In the genomic region with DNA sequence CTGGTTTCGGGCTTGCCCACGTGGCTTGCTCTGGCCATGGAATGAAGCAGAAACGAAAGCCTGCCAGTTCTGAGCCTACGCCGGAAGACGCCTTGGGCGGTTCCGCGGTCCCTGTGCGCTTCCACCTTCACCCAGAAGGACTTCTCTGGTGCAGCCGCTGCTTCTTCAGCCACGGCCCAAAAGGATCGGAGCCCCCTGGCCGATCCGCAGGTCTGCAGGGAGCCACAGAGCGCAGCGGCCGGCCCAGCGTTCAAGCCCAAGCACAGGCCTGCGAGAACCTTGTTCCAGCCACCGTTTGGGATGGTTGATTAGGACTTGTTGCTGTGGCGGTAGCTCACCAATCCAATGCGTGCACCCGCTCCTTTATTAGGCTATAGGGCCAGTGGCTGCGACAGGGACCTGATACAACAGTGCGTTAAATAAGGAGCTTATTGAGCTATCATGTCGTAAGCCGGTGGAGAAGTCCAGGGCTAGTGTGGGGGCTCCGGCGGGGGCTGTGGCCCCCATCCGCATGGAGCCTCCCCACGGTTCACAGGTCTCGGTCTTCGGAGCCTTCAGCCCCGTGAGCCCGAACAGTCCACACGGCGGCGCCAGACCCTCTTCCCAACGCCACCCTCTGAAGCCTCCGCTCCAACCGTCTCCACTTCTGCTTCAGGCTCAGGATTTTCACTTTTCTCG, we compare ENCODE assay signal across 8 cellular contexts. TPM values are rescaled to one million over a fixed set of nuclear protein-coding genes. Genes with fewer than 3 reads are reported as not detected.
DNase-seq lines count a peak whose midpoint lies in the region; ATAC-seq and TF ChIP-seq lines count a peak whose summit lies in the region.

No MANE protein-coding gene starts in this region.

- H3K36me3 Mint-ChIP-seq in progenitor cell of endocrine pancreas (ENCODE audit: insufficient read depth) = no peaks in the 10 kb centered on the region

- H3K36me3 ChIP-seq in BLaER1 treated with 17β-estradiol and CSF1 and Interleukin-3, amounts not matched to agents 10 nM and 100 nM = no peaks in the 10 kb centered on the region
- H3K36me3 ChIP-seq in HUES6 (ENCODE audit: control insufficient read depth, insufficient read depth, low read length) (no peaks in the 10 kb centered on the region), MG63 (no peaks in the 10 kb centered on the region)

- no peaks in the 10 kb centered on the region for H3K9me3 ChIP-seq in BLaER1 treated with 17β-estradiol and CSF1 and Interleukin-3, amounts not matched to agents 10 nM and 100 nM (replicated peaks in 1 of 11)
- no peaks in the 10 kb centered on the region for H3K9me3 ChIP-seq in HUES6 (ENCODE audit: control insufficient read depth, insufficient read depth, low read depth, low read length)
- H3K9me3 ChIP-seq in MG63 = no peaks in the 10 kb centered on the region

- peak overlapping the region; percentile 75 to 99 (median 88) for H3K4me2 ChIP-seq in BLaER1 treated with 17β-estradiol and CSF1 and Interleukin-3, amounts not matched to agents 10 nM and 100 nM

- H3K4me1 Mint-ChIP-seq in progenitor cell of endocrine pancreas (ENCODE audit: low read depth) = peaks cover 6% of the 10 kb centered on the region

- H3K27ac Mint-ChIP-seq in progenitor cell of endocrine pancreas = no peak overlapping the region

- H3K9ac ChIP-seq in BLaER1 treated with 17β-estradiol and CSF1 and Interleukin-3, amounts not matched to agents 10 nM and 100 nM = peak overlapping the region; percentile 56 to 75 (median 68)
- no peak overlapping the region for H3K9ac ChIP-seq in HUES6 (ENCODE audit: low read length)

- TF ChIP-seq CTCF in foreskin keratinocyte (conservative IDR thresholded peaks at IDR 0.05) (peak; percentile 64), progenitor cell of endocrine pancreas (IDR thresholded peaks at IDR 0.05; ENCODE audit: unreplicated experiment) (peak; percentile 62)

- H3K27me3 Mint-ChIP-seq in progenitor cell of endocrine pancreas = peaks cover 47% of the 10 kb centered on the region

- H3K4me3 ChIP-seq in BLaER1 treated with 17β-estradiol and CSF1 and Interleukin-3, amounts not matched to agents 10 nM and 100 nM = peak overlapping the region; percentile 49 to 70 (median 56)
- H3K4me3 ChIP-seq in HUES6 (ENCODE audit: low read depth, low read length) = peak overlapping the region; percentile 49; the same call in 1 of the 2 replicates
- H3K4me3 ChIP-seq in MG63 = no peak overlapping the region

- peak overlapping the region; percentile 7 for H3K4me3 Mint-ChIP-seq in progenitor cell of endocrine pancreas (ENCODE audit: low read depth)

- H3K27ac ChIP-seq in BLaER1 treated with 17β-estradiol and CSF1 and Interleukin-3, amounts not matched to agents 10 nM and 100 nM = peak overlapping the region in 9 of 11 experiments; percentile 44 to 67 (median 58); a peak in 17 of 22 replicates
- H3K27ac ChIP-seq in HUES6 (ENCODE audit: low read depth, low read length) (no peak overlapping the region), foreskin keratinocyte (no peak overlapping the region)

- H3K4me1 ChIP-seq in BLaER1 treated with 17β-estradiol and CSF1 and Interleukin-3, amounts not matched to agents 10 nM and 100 nM = peaks cover 10 to 55% (median 34%) of the 10 kb centered on the region in 10 experiments; a peak in 19 of 20 replicates
- H3K4me1 ChIP-seq in HUES6 (ENCODE audit: control insufficient read depth, insufficient read depth, low read length) (peaks cover 12% of the 10 kb centered on the region; the same call in 1 of the 2 replicates), foreskin keratinocyte (no peaks in the 10 kb centered on the region)

- no peaks in the 10 kb centered on the region for H3K9me3 Mint-ChIP-seq in progenitor cell of endocrine pancreas (ENCODE audit: low read depth)

- H3K27me3 ChIP-seq in BLaER1 treated with 17β-estradiol and CSF1 and Interleukin-3, amounts not matched to agents 10 nM and 100 nM = no peaks in the 10 kb centered on the region
- peaks cover 12% of the 10 kb centered on the region; the same call in 1 of the 2 replicates for H3K27me3 ChIP-seq in HUES6 (ENCODE audit: control insufficient read depth, insufficient read depth, low read length)
- H3K27me3 ChIP-seq in foreskin keratinocyte = peaks cover 78% of the 10 kb centered on the region
- no peaks in the 10 kb centered on the region; the same call in 1 of the 2 replicates for H3K27me3 ChIP-seq in MG63

- no peaks in the 10 kb centered on the region for H4K20me1 ChIP-seq in BLaER1 treated with 17β-estradiol and CSF1 and Interleukin-3, amounts not matched to agents 10 nM and 100 nM

- DNase-seq in activated T-cell treated with anti-CD3 and anti-CD28 coated beads, Interleukin-2, amount 50 U/mL, for 1 hour = peak; percentile 59
- DNase-seq in foreskin keratinocyte (no peak), progenitor cell of endocrine pancreas (ENCODE audit: low spot score, unreplicated experiment) (no peak), NCI-H1694 (lab: John Stamatoyannopoulos, UW) (no peak), MG63 (no peak), SW 1271 (lab: John Stamatoyannopoulos, UW) (no peak)

- peak; percentile 35 for ATAC-seq in foreskin keratinocyte

RNA-seq across cellular contexts. Expression of gene MPP2, which starts 10.2 kb away (rescaled TPM):
- total RNA-seq in foreskin keratinocyte = 0.53 and 0.71 TPM in 2 replicates
- polyA plus RNA-seq in foreskin keratinocyte = 0.40 and 0.49 TPM in 2 replicates
- total RNA-seq in progenitor cell of endocrine pancreas = 5.4 and 6.4 TPM in 2 replicates
- total RNA-seq in MG63 (2014; rRNA removed; shearing (Covaris generic); ENCODE audit: low replicate concordance) = 1.0 and 3.7 TPM in 2 replicates

RNA-seq across cellular contexts. Expression of gene PPY, which starts 24.8 kb away (rescaled TPM):
- not detected in 2 replicates for total RNA-seq in foreskin keratinocyte
- not detected in 2 replicates for polyA plus RNA-seq in foreskin keratinocyte
- total RNA-seq in progenitor cell of endocrine pancreas = 0.78 TPM in 1 of 2 replicates, not detected in the other
- not detected in 2 replicates for total RNA-seq in MG63 (2014; rRNA removed; shearing (Covaris generic); ENCODE audit: low replicate concordance)

RNA-seq across cellular contexts. Expression of gene PYY, which starts 36.3 kb away (rescaled TPM):
- total RNA-seq in foreskin keratinocyte (not detected in 2 replicates), progenitor cell of endocrine pancreas (0.84 and 1.1 TPM in 2 replicates)
- polyA plus RNA-seq in foreskin keratinocyte = 0.14 and 0.24 TPM in 2 replicates
- total RNA-seq in MG63 (2014; rRNA removed; shearing (Covaris generic); ENCODE audit: low replicate concordance) = not detected in 2 replicates

Comparison
In these comparisons a context has a peak if more than half of its experiments do, and no peak if none do; other contexts are left out.
1. H3K27ac ChIP-seq: peak in BLaER1 treated with 17β-estradiol and CSF1 and Interleukin-3, amounts not matched to agents 10 nM and 100 nM (9 of 11); none in HUES6 (single experiment) and foreskin keratinocyte (single experiment).